In the genomic region with DNA sequence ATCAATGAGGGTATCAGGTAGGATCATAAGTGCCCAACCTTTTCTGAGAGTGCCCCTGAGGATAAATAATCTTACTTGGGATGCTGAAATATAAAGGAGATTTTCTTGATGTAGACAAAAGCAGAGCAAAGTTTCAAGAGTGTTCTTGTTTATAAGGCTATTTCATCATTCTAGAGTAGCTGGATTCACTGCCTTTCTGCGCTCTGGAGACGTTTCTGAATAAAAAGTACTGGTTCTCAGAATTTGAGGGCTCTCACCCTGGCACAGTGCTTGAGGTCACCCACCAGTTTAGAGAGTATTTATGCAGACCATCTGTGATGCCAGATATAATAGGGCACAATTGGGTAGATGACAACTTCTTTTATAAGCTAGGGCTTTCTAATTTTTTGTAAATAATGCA, we compare ENCODE assay signal across 17 cellular contexts.
DNase-seq lines count a peak whose midpoint lies in the region; ATAC-seq and TF ChIP-seq lines count a peak whose summit lies in the region.
"Had no signal": no experiment of that assay in that cellular context is flagged by ENCODE, and none has a peak within 500 bp of the region (broad histone marks: within the 10 kb centered on the region; RNA-seq: fewer than 3 reads in every experiment).

No MANE protein-coding gene starts in this region.

- TF ChIP-seq CTCF in RWPE2 (IDR thresholded peaks at IDR 0.05; ENCODE audit: poor library complexity, severe bottlenecking) (no peak), esophagus muscularis mucosa (IDR thresholded peaks at IDR 0.05) (no peak), osteoblast (IDR thresholded peaks at IDR 0.05; ENCODE audit: extremely low read depth, low read depth, low read length) (no peak), uterus (IDR thresholded peaks at IDR 0.05) (no peak), WERI-Rb-1 (IDR thresholded peaks at IDR 0.05; ENCODE audit: low read depth, low read length) (no peak)

- peak overlapping the region; percentile 52 for H3K4me2 ChIP-seq in osteoblast (ENCODE audit: insufficient read depth, low read length)

- H3K9me3 Mint-ChIP-seq in activated naive CD8-positive, alpha-beta T cell treated with anti-CD3 and anti-CD28 coated beads for 36 hours: peaks cover 10% of the 10 kb centered on the region

- H3K27me3 ChIP-seq in RWPE2 (ENCODE audit: insufficient read depth, poor library complexity, severe bottlenecking) (no peaks in the 10 kb centered on the region), esophagus muscularis mucosa (no peaks in the 10 kb centered on the region), osteoblast (ENCODE audit: insufficient read depth, low read length) (no peaks in the 10 kb centered on the region), uterus (no peaks in the 10 kb centered on the region), WERI-Rb-1 (ENCODE audit: insufficient read depth, low read depth, severe bottlenecking) (no peaks in the 10 kb centered on the region)
- H3K27me3 ChIP-seq: cardiac muscle cell had no signal

- H3K27ac ChIP-seq in RWPE2 (ENCODE audit: poor library complexity, severe bottlenecking) (peak overlapping the region; percentile 87), esophagus muscularis mucosa (replicated peaks in 1 of 4) (peak overlapping the region; percentile 48 to 73 (median 72)), osteoblast (ENCODE audit: low read depth, low read length) (peak overlapping the region; percentile 90), uterus (peak overlapping the region; percentile 36 to 43), WERI-Rb-1 (no peak overlapping the region)
- H3K27ac ChIP-seq: cardiac muscle cell had no signal

- no peak for TF ChIP-seq POLR2A in esophagus muscularis mucosa (IDR thresholded peaks at IDR 0.05; ENCODE audit: low read depth)
- no peak for TF ChIP-seq POLR2A in uterus (IDR thresholded peaks at IDR 0.05)

- ATAC-seq in RWPE2 (ENCODE audit: low read depth): no peak

- H3K36me3 ChIP-seq in RWPE2 (ENCODE audit: low read depth) (no peaks in the 10 kb centered on the region), esophagus muscularis mucosa (no peaks in the 10 kb centered on the region), osteoblast (ENCODE audit: insufficient read depth, low read length) (no peaks in the 10 kb centered on the region), uterus (no peaks in the 10 kb centered on the region), WERI-Rb-1 (no peaks in the 10 kb centered on the region)
- H3K36me3 ChIP-seq: cardiac muscle cell had no signal

- no peaks in the 10 kb centered on the region for H3K36me3 Mint-ChIP-seq in activated naive CD8-positive, alpha-beta T cell treated with anti-CD3 and anti-CD28 coated beads for 36 hours

- H3K4me1 ChIP-seq in RWPE2 (ENCODE audit: insufficient read depth, poor library complexity, severe bottlenecking): peaks cover 37% of the 10 kb centered on the region
- H3K4me1 ChIP-seq in esophagus muscularis mucosa: peaks cover 38 to 75% (median 71%) of the 10 kb centered on the region in 4 donors
- peaks cover 54% of the 10 kb centered on the region for H3K4me1 ChIP-seq in osteoblast (ENCODE audit: insufficient read depth, low read length)
- H3K4me1 ChIP-seq in uterus: peaks cover 0 to 11% of the 10 kb centered on the region in 2 donors
- H3K4me1 ChIP-seq: Caco-2 had no signal

- H2AFZ ChIP-seq in osteoblast (ENCODE audit: low read length): no peak overlapping the region

- intact Hi-C loops in esophagus muscularis mucosa (cut with DNase I): no loop called here
- intact Hi-C loops in uterus (cut with DNase I; ENCODE audit: low total_unique reads): no loop called here

- peaks cover 19% of the 10 kb centered on the region for H3K27me3 Mint-ChIP-seq in activated naive CD8-positive, alpha-beta T cell treated with anti-CD3 and anti-CD28 coated beads for 36 hours

- no peak overlapping the region for H3K4me3 Mint-ChIP-seq in activated naive CD8-positive, alpha-beta T cell treated with anti-CD3 and anti-CD28 coated beads for 36 hours
- H3K4me3 Mint-ChIP-seq: activated T-helper 17 cell treated with anti-CD3 and anti-CD28 coated beads, Interleukin-2, amount 50 U/mL, for 72 hours; B cell had no signal

- no peak overlapping the region for H3K27ac Mint-ChIP-seq in activated naive CD8-positive, alpha-beta T cell treated with anti-CD3 and anti-CD28 coated beads for 36 hours
- H3K27ac Mint-ChIP-seq: activated T-helper 17 cell treated with anti-CD3 and anti-CD28 coated beads, Interleukin-2, amount 50 U/mL, for 72 hours; B cell had no signal

- no peaks in the 10 kb centered on the region for H4K20me1 ChIP-seq in osteoblast (ENCODE audit: insufficient read depth, low read length)

- no peak for DNase-seq in RWPE2 (ENCODE audit: low spot score)
- no peak for DNase-seq in esophagus muscularis mucosa (ENCODE audit: extremely low spot score)
- no peak for DNase-seq in osteoblast (ENCODE audit: insufficient read length, low spot score, missing footprints)
- no peak for DNase-seq in uterus
- no peak for DNase-seq in effector CD4-positive, alpha-beta T cell
- DNase-seq in activated naive CD8-positive, alpha-beta T cell treated with anti-CD3 and anti-CD28 coated beads for 36 hours: no peak
- no peak for DNase-seq in WERI-Rb-1
- DNase-seq: activated CD4-positive, alpha-beta T cell treated with anti-CD3 and anti-CD28 coated beads for 1 hour; Caco-2; NCI-H1105 treated with DMSO at 0.1 percent for 48 hours; NCI-H526 treated with DMSO at 0.1 percent for 48 hours; retina; stimulated activated naive CD4-positive, alpha-beta T cell treated with Interleukin-2 at 50 U/mL for 16 hours; T-helper 9 cell had no signal

- H3K4me3 ChIP-seq in RWPE2 (ENCODE audit: severe bottlenecking) (no peak overlapping the region), esophagus muscularis mucosa (no peak overlapping the region), osteoblast (ENCODE audit: insufficient read depth, low read length) (no peak overlapping the region), uterus (no peak overlapping the region), WERI-Rb-1 (ENCODE audit: low read depth, low read length) (no peak overlapping the region)
- H3K4me3 ChIP-seq: cardiac muscle cell had no signal

- no peaks in the 10 kb centered on the region for H3K4me1 Mint-ChIP-seq in activated naive CD8-positive, alpha-beta T cell treated with anti-CD3 and anti-CD28 coated beads for 36 hours
- H3K4me1 Mint-ChIP-seq: activated T-helper 17 cell treated with anti-CD3 and anti-CD28 coated beads, Interleukin-2, amount 50 U/mL, for 72 hours; B cell had no signal

- H3K79me2 ChIP-seq in osteoblast (ENCODE audit: insufficient read depth, low read length): no peaks in the 10 kb centered on the region

- 42% methylated on average over 2 of the region's 2 CpGs for WGBS in esophagus muscularis mucosa

- no peak for TF ChIP-seq EP300 in esophagus muscularis mucosa (IDR thresholded peaks at IDR 0.05)

- H3K9me3 ChIP-seq in RWPE2 (ENCODE audit: severe bottlenecking) (no peaks in the 10 kb centered on the region), esophagus muscularis mucosa (no peaks in the 10 kb centered on the region), osteoblast (ENCODE audit: low read depth, low read length) (no peaks in the 10 kb centered on the region), uterus (no peaks in the 10 kb centered on the region), WERI-Rb-1 (ENCODE audit: severe bottlenecking) (peaks cover 4% of the 10 kb centered on the region)
- H3K9me3 ChIP-seq: Caco-2 had no signal
